17 cellular contexts compared by ENCODE assay signal in genomic region chr2:37874470-37874869, GRCh38. TPM values are rescaled to one million over a fixed set of nuclear protein-coding genes. Genes with fewer than 3 reads are reported as not detected.
A peak's percentile ranks its signal among the peaks of the same experiment; 100 is the strongest.
DNase-seq lines count a peak whose midpoint lies in the region; ATAC-seq, FAIRE-seq and TF ChIP-seq lines count a peak whose summit lies in the region.
"Had no signal": no experiment of that assay in that cellular context is flagged by ENCODE, and none has a peak within 500 bp of the region (broad histone marks: within the 10 kb centered on the region; RNA-seq: fewer than 3 reads in every experiment).

No MANE protein-coding gene starts in this region.

- H3K18ac ChIP-seq in H1 (ENCODE audit: extremely low read depth, low read length), result no peak overlapping the region

- no peak overlapping the region for H4K5ac ChIP-seq in H1 (ENCODE audit: insufficient read length, low read depth, low read length)

- no peak overlapping the region for H3K4me2 ChIP-seq in H1 (ENCODE audit: insufficient read depth in 1 of 2, low read depth in 2 of 2, low read length in 2 of 2)
- no peak overlapping the region for H3K4me2 ChIP-seq in SK-N-SH
- no peak overlapping the region for H3K4me2 ChIP-seq in Karpas-422 (ENCODE audit: low read depth, low read length, poor library complexity, severe bottlenecking)
- H3K4me2 ChIP-seq: A549 had no signal

- no peak for DNase-seq in H1 (ENCODE audit: low read depth in 1 of 2, low spot score in 2 of 2)
- DNase-seq in NCI-H1105 (lab: John Stamatoyannopoulos, UW), result no peak
- DNase-seq in SK-N-SH, result no peak
- DNase-seq in H7, result no peak
- no peak for DNase-seq in Karpas-422
- DNase-seq: activated T-cell treated with anti-CD3 and anti-CD28 coated beads, Interleukin-2, amount 50 U/mL, for 4 hours; CD4-positive, alpha-beta T cell; foreskin melanocyte; KBM-7; NCI-H1417 treated with DMSO at 0.1 percent for 48 hours; right cardiac atrium; SHP77 had no signal

- H4K91ac ChIP-seq in H1 (replicated peaks; ENCODE audit: insufficient read length, low read length), result no peak overlapping the region

- no peaks in the 10 kb centered on the region for H3K79me2 ChIP-seq in H1 (ENCODE audit: control insufficient read depth in 1 of 2, insufficient read depth in 2 of 2, low read length in 2 of 2)
- H3K79me2 ChIP-seq in SK-N-SH (ENCODE audit: insufficient read depth), result no peaks in the 10 kb centered on the region
- H3K79me2 ChIP-seq in Karpas-422 (ENCODE audit: low read length), result no peaks in the 10 kb centered on the region

- no peaks in the 10 kb centered on the region for H3K27me3 ChIP-seq in H1 (replicated peaks in 1 of 4; ENCODE audit: control insufficient read depth in 3 of 4, extremely low read depth in 1 of 4, insufficient read depth in 3 of 4, low read length in 3 of 4)
- no peaks in the 10 kb centered on the region for H3K27me3 ChIP-seq in SK-N-SH (ENCODE audit: insufficient read depth)
- peaks cover 5% of the 10 kb centered on the region; the same call in 1 of the 2 replicates for H3K27me3 ChIP-seq in H7 (ENCODE audit: control insufficient read depth, insufficient read depth, low read length)
- no peaks in the 10 kb centered on the region for H3K27me3 ChIP-seq in Karpas-422 (ENCODE audit: low read length)

- TF ChIP-seq RAD21 in H1 (IDR thresholded peaks at IDR 0.05 in 1 of 2, conservative IDR thresholded peaks at IDR 0.05 in 1 of 2; ENCODE audit: low read depth in 2 of 2, low read length in 2 of 2) (no peak), SK-N-SH (IDR thresholded peaks at IDR 0.05; ENCODE audit: low read length) (no peak)

- H2BK15ac ChIP-seq in H1 (ENCODE audit: low read length), result peak overlapping the region; percentile 31; the same call in 1 of the 2 replicates

- H3K27ac ChIP-seq in H1 (ENCODE audit: low read depth, low read length) (no peak overlapping the region), SK-N-SH (ENCODE audit: low read depth in 2 of 2, low read length in 1 of 2) (no peak overlapping the region), Karpas-422 (ENCODE audit: low read length) (no peak overlapping the region)
- H3K27ac ChIP-seq: A549 had no signal

- no peak overlapping the region for H2BK12ac ChIP-seq in H1 (ENCODE audit: low read depth, low read length)

- peaks cover 9% of the 10 kb centered on the region for H3F3A ChIP-seq in SK-N-SH (replicated peaks; ENCODE audit: insufficient read depth)

- no peak overlapping the region for H2BK120ac ChIP-seq in H1 (replicated peaks; ENCODE audit: low read depth, low read length)

- no peak overlapping the region for H3K23ac ChIP-seq in H1 (ENCODE audit: insufficient read length)

- H3K4me3 ChIP-seq in GM08714 (ENCODE audit: low read length), result peak overlapping the region; percentile 23; the same call in 1 of the 2 replicates
- H3K4me3 ChIP-seq in H1 (ENCODE audit: extremely low read depth in 1 of 4, insufficient read depth in 2 of 4, low read depth in 3 of 4, low read length in 4 of 4), result no peak overlapping the region
- H3K4me3 ChIP-seq in SK-N-SH (ENCODE audit: low read depth in 2 of 2, low read length in 1 of 2), result no peak overlapping the region
- no peak overlapping the region for H3K4me3 ChIP-seq in H7 (ENCODE audit: insufficient read depth, low read depth, low read length)
- no peak overlapping the region for H3K4me3 ChIP-seq in Karpas-422 (ENCODE audit: low read length)
- H3K4me3 ChIP-seq: A549, lung had no signal

- H2BK20ac ChIP-seq in H1 (ENCODE audit: low read length), result no peak overlapping the region

- no peak overlapping the region for H2BK5ac ChIP-seq in H1 (ENCODE audit: low read depth, low read length)

- H2AK5ac ChIP-seq in H1 (ENCODE audit: low read depth, low read length), result no peak overlapping the region

- H3K9me3 ChIP-seq in H1 (ENCODE audit: insufficient read depth in 2 of 2, low read depth in 1 of 2, low read length in 1 of 2), result no peaks in the 10 kb centered on the region
- no peaks in the 10 kb centered on the region for H3K9me3 ChIP-seq in SK-N-SH
- no peaks in the 10 kb centered on the region for H3K9me3 ChIP-seq in Karpas-422 (ENCODE audit: low read length)
- H3K9me3 ChIP-seq: A549 had no signal

- H3K36me3 ChIP-seq in H1 (ENCODE audit: control insufficient read depth in 2 of 4, insufficient read depth in 4 of 4, low read length in 3 of 4) (no peaks in the 10 kb centered on the region), SK-N-SH (replicated peaks in 1 of 2; ENCODE audit: control insufficient read depth in 1 of 2, insufficient read depth in 2 of 2, low read length in 1 of 2) (no peaks in the 10 kb centered on the region), H7 (replicated peaks; ENCODE audit: control insufficient read depth, insufficient read depth, low read length) (no peaks in the 10 kb centered on the region), Karpas-422 (ENCODE audit: insufficient read depth, low read length) (no peaks in the 10 kb centered on the region)

- POLR2A ChIA-PET in H1 (lab: Charles Lee; ENCODE audit: partially characterized antibody), result interaction anchor here (1.4 kb wide), 1 partner anchor 18 kb away, joined by 3 read pairs; no protein-coding TSS in a partner anchor
- POLR2A ChIA-PET in SK-N-SH (lab: Yijun Ruan, JAX), result interaction anchor here (2.2 kb wide), 1 partner anchor 18 kb away, joined by 6 read pairs; no protein-coding TSS in a partner anchor

- H3K23me2 ChIP-seq in H1 (ENCODE audit: low read depth, low read length), result no peaks in the 10 kb centered on the region; the same call in 1 of the 2 replicates

- no peak for TF ChIP-seq EP300 in H1 (IDR thresholded peaks at IDR 0.05; ENCODE audit: borderline replicate concordance in 1 of 2, low read depth in 2 of 2, low read length in 2 of 2)
- no peak for TF ChIP-seq EP300 in SK-N-SH (IDR thresholded peaks at IDR 0.05; ENCODE audit: borderline replicate concordance in 1 of 2, low read depth in 1 of 2, low read length in 1 of 2)

- H3K56ac ChIP-seq in H1 (replicated peaks; ENCODE audit: insufficient read length, low read depth, low read length), result no peak overlapping the region

- H3K4me1 ChIP-seq in H1 (replicated peaks in 1 of 4; ENCODE audit: control insufficient read depth in 3 of 4, insufficient read depth in 4 of 4, low read length in 3 of 4) (peaks cover 0 to 6% (median 0%) of the 10 kb centered on the region in 4 experiments; a peak in 2 of 7 replicates), SK-N-SH (ENCODE audit: control insufficient read depth in 1 of 2, insufficient read depth in 2 of 2, low read depth in 1 of 2, low read length in 1 of 2) (peaks cover 20 to 48% of the 10 kb centered on the region in 2 experiments; a peak in 3 of 4 replicates), Karpas-422 (ENCODE audit: low read length) (no peaks in the 10 kb centered on the region)

- peak; percentile 43 for ATAC-seq in GM19452 (IDR thresholded peaks at IDR 0.05; ENCODE audit: unreplicated experiment)
- ATAC-seq in HG03135 (IDR thresholded peaks at IDR 0.05; ENCODE audit: unreplicated experiment), result peak; percentile 47
- ATAC-seq: A549; activated T-cell treated with anti-CD3 and anti-CD28 coated beads, Interleukin-2, amount 50 U/mL, for 4 hours had no signal

- no peak overlapping the region for H3K9ac ChIP-seq in H1 (replicated peaks in 1 of 4; ENCODE audit: extremely low read depth in 1 of 4, low read depth in 3 of 4, low read length in 3 of 4)
- H3K9ac ChIP-seq in SK-N-SH, result no peak overlapping the region
- no peak overlapping the region for H3K9ac ChIP-seq in Karpas-422 (ENCODE audit: low read length)

- no peak for TF ChIP-seq CTCF in H1 (IDR thresholded peaks at IDR 0.05; ENCODE audit: control extremely low read depth in 1 of 3, insufficient read depth in 1 of 3, low read depth in 1 of 3, low read length in 3 of 3)
- no peak for TF ChIP-seq CTCF in SK-N-SH (IDR thresholded peaks at IDR 0.05)

- CTCF ChIA-PET in H1 (lab: Charles Lee; ENCODE audit: partially characterized antibody) (interaction anchor here (0.7 to 12.7 kb wide), 17 partner anchors 7 to 527 kb away, joined by 3 to 192 read pairs (median 6); no protein-coding TSS in a partner anchor), SK-N-SH (lab: Yijun Ruan, JAX) (interaction anchor here (0.6 to 23.4 kb wide), 8 partner anchors 14 to 587 kb away, joined by 3 to 546 read pairs (median 118); no protein-coding TSS in a partner anchor)

- H3K4ac ChIP-seq in H1 (replicated peaks; ENCODE audit: insufficient read length, low read depth, low read length), result no peak overlapping the region

- FAIRE-seq in H1 (lab: Jason Lieb, UNC), result no peak
- FAIRE-seq: A549 had no signal

- 94% methylated on average over 7 of the region's 7 CpGs; no CpG with 5 or more reads in 1 of the 2 experiments for WGBS in H1 (ENCODE audit: extremely low coverage in 1 of 2, insufficient coverage in 1 of 2, insufficient read length in 1 of 2, insufficient replicate concordance in 2 of 2, low coverage in 1 of 2, low lambda C conversion rate in 2 of 2, missing lambda C conversion rate in 1 of 2), 2 experiments
- WGBS in SK-N-SH (ENCODE audit: low lambda C conversion rate), result 94% methylated on average over 7 of the region's 7 CpGs

- H2AFZ ChIP-seq in H1 (ENCODE audit: low read length) (no peak overlapping the region), SK-N-SH (ENCODE audit: low read depth) (no peak overlapping the region), Karpas-422 (ENCODE audit: low read length) (no peak overlapping the region)

- H4K20me1 ChIP-seq in H1 (replicated peaks in 1 of 2; ENCODE audit: control insufficient read depth in 1 of 2, insufficient read depth in 2 of 2, low read length in 2 of 2) (no peaks in the 10 kb centered on the region), SK-N-SH (ENCODE audit: insufficient read depth) (no peaks in the 10 kb centered on the region), Karpas-422 (ENCODE audit: insufficient read depth, low read depth, low read length) (no peaks in the 10 kb centered on the region)

- TF ChIP-seq POLR2A in H1 (IDR thresholded peaks at IDR 0.05; ENCODE audit: control extremely low read depth in 1 of 2, low read depth in 2 of 2, low read length in 2 of 2), result no peak

- H3K14ac ChIP-seq in H1 (ENCODE audit: insufficient read length), result no peak overlapping the region

- no peak overlapping the region for H4K8ac ChIP-seq in H1 (ENCODE audit: extremely low read depth, insufficient read depth, low read length)

- H3K9me2 ChIP-seq in SK-N-SH, result no peaks in the 10 kb centered on the region
- H3K9me2 ChIP-seq in Karpas-422 (replicated peaks; ENCODE audit: insufficient read depth, low read length), result no peaks in the 10 kb centered on the region

- H3K79me1 ChIP-seq in H1 (ENCODE audit: low read depth, low read length), result no peaks in the 10 kb centered on the region

RNA-seq across cellular contexts. Expression of gene RMDN2, which starts 50.6 kb away (rescaled TPM):
- total RNA-seq in H1 (2021; fragmentation: NEBNext Ultra II Directional; extraction: Animal tissue kit (Norgen Biotek cat#: 25700)), result 3.0 and 3.5 TPM in 2 replicates
- polyA plus RNA-seq in H1 (2011; rRNA removed) (0.35 and 0.53 TPM in 2 replicates), SK-N-SH (2012; rRNA removed) (7.3 and 15.3 TPM in 2 replicates)
- polyA plus RNA-seq in H1 (2011; cell fraction: cytosol; rRNA removed), result 1.7 TPM
- polyA plus RNA-seq in H1 (2011; cell fraction: nucleus; rRNA removed), result 0.64 TPM
- polyA plus RNA-seq in H1 (2012, experiment 1 of 2), result 0.71 to 2.2 TPM (median 1.1 TPM) in 4 replicates
- polyA plus RNA-seq in H1 (2012, experiment 2 of 2), result 0.18 TPM
- polyA plus RNA-seq in H1 (2013, experiment 1 of 2), result 2.9 TPM
- polyA plus RNA-seq in H1 (2013, experiment 2 of 2), result 3.8 TPM
- 1.2 and 2.4 TPM in 2 replicates for polyA minus RNA-seq in H1 (2011; rRNA and poly(A)+ RNA removed)
- polyA minus RNA-seq in H1 (2011; cell fraction: cytosol; rRNA and poly(A)+ RNA removed), result not detected
- polyA minus RNA-seq in H1 (2011; cell fraction: nucleus; rRNA and poly(A)+ RNA removed), result 6.6 TPM
- polyA plus RNA-seq in SK-N-SH (2012; cell fraction: cytosol; rRNA removed), result 13.7 and 24.4 TPM in 2 replicates
- 7.1 and 18.5 TPM in 2 replicates for polyA plus RNA-seq in SK-N-SH (2012; cell fraction: nucleus; rRNA removed)
- 1.4 and 1.8 TPM in 2 replicates for total RNA-seq in H7 (2014; rRNA removed; shearing (Covaris generic))
- 2.5 and 6.5 TPM in 2 replicates for total RNA-seq in Karpas-422 (2014; rRNA removed; shearing (Covaris generic); ENCODE audit: low replicate concordance)
